In genomic region chr22:27871306-27872014, GRCh38 we compare ENCODE assay signal across 17 cellular contexts. TPM values are rescaled to one million over a fixed set of nuclear protein-coding genes. Genes with fewer than 3 reads are reported as not detected.
DNase-seq lines count a peak whose midpoint lies in the region; ATAC-seq and TF ChIP-seq lines count a peak whose summit lies in the region.
"Had no signal": no experiment of that assay in that cellular context is flagged by ENCODE, and none has a peak within 500 bp of the region (broad histone marks: within the 10 kb centered on the region; RNA-seq: fewer than 3 reads in every experiment).

No MANE protein-coding gene starts in this region.

- ATAC-seq in right cardiac atrium (no peak), gastroesophageal sphincter (no peak), gastrocnemius medialis (peak; percentile 47 to 63), mucosa of descending colon (no peak)
- ATAC-seq: Panc1 had no signal

- H3K27ac ChIP-seq in left ventricle myocardium inferior (replicated peaks) (peak overlapping the region; percentile 83), right cardiac atrium (ENCODE audit: low read length) (no peak overlapping the region), gastroesophageal sphincter (peak overlapping the region in 3 of 4 donors; percentile 18 to 88 (median 83)), gastrocnemius medialis (peak overlapping the region; percentile 44 to 80 (median 70)), vagina (no peak overlapping the region)

- TF ChIP-seq POLR2A in gastroesophageal sphincter (IDR thresholded peaks at IDR 0.05): no peak
- TF ChIP-seq POLR2A in gastrocnemius medialis (IDR thresholded peaks at IDR 0.05): no peak
- TF ChIP-seq POLR2A in vagina (IDR thresholded peaks at IDR 0.05): no peak

- TF ChIP-seq CTCF in left ventricle myocardium inferior (IDR thresholded peaks at IDR 0.05; ENCODE audit: borderline replicate concordance) (no peak), gastroesophageal sphincter (IDR thresholded peaks at IDR 0.05) (no peak), gastrocnemius medialis (IDR thresholded peaks at IDR 0.05 in 4 of 5, conservative IDR thresholded peaks at IDR 0.05 in 1 of 5) (no peak), vagina (IDR thresholded peaks at IDR 0.05) (no peak), mucosa of descending colon (IDR thresholded peaks at IDR 0.05) (no peak)

- H3K27me3 ChIP-seq in left ventricle myocardium inferior (ENCODE audit: low read depth) (no peaks in the 10 kb centered on the region), right cardiac atrium (ENCODE audit: control insufficient read depth, insufficient read depth) (no peaks in the 10 kb centered on the region), gastroesophageal sphincter (no peaks in the 10 kb centered on the region), gastrocnemius medialis (no peaks in the 10 kb centered on the region), vagina (no peaks in the 10 kb centered on the region)

- H3K9me3 ChIP-seq in left ventricle myocardium inferior (replicated peaks) (peaks cover 8% of the 10 kb centered on the region), right cardiac atrium (ENCODE audit: control insufficient read depth, low read length) (no peaks in the 10 kb centered on the region), gastroesophageal sphincter (no peaks in the 10 kb centered on the region), gastrocnemius medialis (no peaks in the 10 kb centered on the region), vagina (no peaks in the 10 kb centered on the region), mucosa of descending colon (no peaks in the 10 kb centered on the region)

- no peak overlapping the region for H3K4me3 ChIP-seq in left ventricle myocardium inferior
- H3K4me3 ChIP-seq in right cardiac atrium (ENCODE audit: low read length): no peak overlapping the region
- H3K4me3 ChIP-seq in gastroesophageal sphincter: no peak overlapping the region
- H3K4me3 ChIP-seq in gastrocnemius medialis: no peak overlapping the region
- no peak overlapping the region for H3K4me3 ChIP-seq in vagina
- no peak overlapping the region for H3K4me3 ChIP-seq in mucosa of descending colon

- peaks cover 34% of the 10 kb centered on the region for H3K36me3 ChIP-seq in left ventricle myocardium inferior
- H3K36me3 ChIP-seq in gastroesophageal sphincter: peaks cover 0 to 28% of the 10 kb centered on the region in 2 donors
- peaks cover 0 to 13% of the 10 kb centered on the region in 2 donors for H3K36me3 ChIP-seq in gastrocnemius medialis
- H3K36me3 ChIP-seq in vagina: peaks cover 0 to 7% of the 10 kb centered on the region in 2 donors
- no peaks in the 10 kb centered on the region for H3K36me3 ChIP-seq in mucosa of descending colon (ENCODE audit: low read depth)

- DNase-seq in left ventricle myocardium inferior: no peak
- DNase-seq in right cardiac atrium: no peak
- DNase-seq in gastrocnemius medialis: peak; percentile 32 to 67
- no peak for DNase-seq in hypothalamus (lab: John Stamatoyannopoulos, UW)
- no peak for DNase-seq in vagina (ENCODE audit: extremely low spot score in 2 of 2)
- DNase-seq in effector CD8-positive, alpha-beta T cell (lab: John Stamatoyannopoulos, UW): no peak
- no peak for DNase-seq in mucosa of descending colon
- DNase-seq: HCEC 1CT, Kasumi-1, NCI-H1417, NCI-H1930, NCI-H2171, NCI-H446 treated with DMSO at 0.1 percent for 48 hours, NCI-H748 treated with DMSO at 0.1 percent for 48 hours, Right ventricle myocardium superior had no signal

- TF ChIP-seq EP300 in gastroesophageal sphincter (IDR thresholded peaks at IDR 0.05): no peak

- intact Hi-C loops in left ventricle myocardium inferior (cut with micrococcal nuclease) (no loop called here), right cardiac atrium (cut with DNase I) (no loop called here), gastrocnemius medialis (cut with DNase I; ENCODE audit: low total_unique reads) (loop anchor here (5.0 kb wide), 1 partner anchor 146 kb away; no protein-coding TSS in a partner anchor), vagina (cut with DNase I) (loop anchor here (10.0 kb wide), 1 partner anchor 67 kb away; the partner anchor contains the start of gene MN1), mucosa of descending colon (cut with DNase I, micrococcal nuclease) (no loop called here)

- 92% methylated on average over 2 of the region's 2 CpGs for WGBS in right cardiac atrium
- WGBS in gastroesophageal sphincter (ENCODE audit: low coverage in 1 of 2), 2 donors: 96 to 100% methylated on average over 2 of the region's 2 CpGs

- in situ Hi-C loops in gastrocnemius medialis (cut with MboI; ENCODE audit: low sequenced_read_pairs in 4 of 4): no loop called here

- H3K4me1 ChIP-seq in left ventricle myocardium inferior (peaks cover 94% of the 10 kb centered on the region), right cardiac atrium (ENCODE audit: control insufficient read depth, insufficient read depth, low read length) (peaks cover 13% of the 10 kb centered on the region), gastroesophageal sphincter (peaks cover 32 to 83% (median 50%) of the 10 kb centered on the region in 3 donors), gastrocnemius medialis (peaks cover 37 to 38% of the 10 kb centered on the region in 2 donors), vagina (peaks cover 36% of the 10 kb centered on the region), mucosa of descending colon (ENCODE audit: low read depth) (peaks cover 27% of the 10 kb centered on the region)

RNA-seq across cellular contexts. Expression of gene PITPNB, which starts 47.6 kb away (rescaled TPM):
- total RNA-seq in left ventricle myocardium inferior (60.0 TPM), right cardiac atrium (10 to 100 TPM; 77.3 to 92.7 (median 84.1) TPM), gastroesophageal sphincter (100 to 1,000 TPM in 1 of 4 donors, 10 to 100 TPM in 3; 62.8 to 103 (median 96.6) TPM), gastrocnemius medialis (10 to 100 TPM; 12.1 to 18.7 (median 16.1) TPM), vagina (51.3 TPM), mucosa of descending colon (100 to 1,000 TPM in 1 of 3 donors, 10 to 100 TPM in 2; 42.5 to 130 (median 47.4) TPM)
- 24.5 TPM for polyA plus RNA-seq in right cardiac atrium

Comparison
In these comparisons a context has a peak if more than half of its experiments do, and no peak if none do; other contexts are left out.
1. H3K27ac ChIP-seq: peak in left ventricle myocardium inferior (single experiment), gastroesophageal sphincter (3 of 4) and gastrocnemius medialis (4 of 4); none in right cardiac atrium (single experiment) and vagina (single experiment).
2. DNase-seq: peak in gastrocnemius medialis (2 of 2); none in left ventricle myocardium inferior (single experiment), right cardiac atrium (0 of 3), hypothalamus (0 of 51), vagina (0 of 2), effector CD8-positive, alpha-beta T cell (single experiment) and mucosa of descending colon (0 of 3).
3. ATAC-seq: peak in gastrocnemius medialis (2 of 2); none in right cardiac atrium (0 of 2), gastroesophageal sphincter (single experiment) and mucosa of descending colon (single experiment).
4. intact Hi-C loops: an anchor here in gastrocnemius medialis (5.0 kb wide) and vagina (10.0 kb wide); none called in left ventricle myocardium inferior, right cardiac atrium and mucosa of descending colon.